Comparison of ENCODE assay signal across 8 cellular contexts in the genomic region with DNA sequence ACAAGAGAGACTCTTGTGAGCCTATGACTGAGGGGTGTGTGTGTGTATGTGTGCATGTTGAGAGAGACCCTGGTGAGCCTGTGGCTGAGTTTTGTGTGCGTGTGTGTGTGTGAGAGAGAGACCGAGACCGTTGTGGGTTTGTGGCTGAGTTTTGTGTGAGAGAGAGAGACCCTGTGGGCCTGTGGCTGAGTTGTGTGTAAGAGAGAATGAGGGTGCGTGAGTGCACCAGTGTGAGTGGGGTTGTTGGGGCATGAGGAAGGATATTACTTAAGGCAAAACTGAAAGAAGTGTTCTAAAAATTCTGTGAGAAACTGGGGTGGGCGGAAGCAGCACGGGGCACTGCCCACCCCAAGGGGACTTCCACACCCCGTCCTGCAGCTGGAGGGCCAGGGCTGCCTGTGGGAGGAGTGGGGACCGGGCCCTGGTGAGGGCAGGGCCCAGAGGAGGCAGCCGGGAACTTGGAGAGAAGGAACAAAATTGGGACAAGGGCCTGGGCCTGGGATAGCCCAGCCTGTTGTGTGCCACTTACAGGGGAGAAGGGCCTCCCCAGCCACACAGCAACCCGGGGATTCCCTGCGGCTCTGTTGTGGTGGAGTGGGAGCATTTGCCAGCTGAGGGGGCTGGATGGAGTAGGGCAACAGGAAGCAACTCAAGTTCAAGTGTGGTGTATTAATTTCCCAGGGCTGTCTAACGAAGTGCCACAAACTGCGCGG. TPM values are rescaled to one million over a fixed set of nuclear protein-coding genes. Genes with fewer than 3 reads are reported as not detected.
DNase-seq lines count a peak whose midpoint lies in the region; ATAC-seq and TF ChIP-seq lines count a peak whose summit lies in the region.

No MANE protein-coding gene starts in this region.

- no peaks in the 10 kb centered on the region for H3K27me3 Mint-ChIP-seq in naive thymus-derived CD8-positive, alpha-beta T cell
- H3K27me3 Mint-ChIP-seq in type B pancreatic cell = no peaks in the 10 kb centered on the region

- peak overlapping the region; percentile 85 for H3K9ac ChIP-seq in mammary epithelial cell (ENCODE audit: insufficient read depth, low read length)

- H3K4me1 Mint-ChIP-seq in naive thymus-derived CD8-positive, alpha-beta T cell = peaks cover 48 to 90% (median 81%) of the 10 kb centered on the region in 4 donors
- H3K4me1 Mint-ChIP-seq in type B pancreatic cell (ENCODE audit: unreplicated experiment) = peaks cover 53% of the 10 kb centered on the region

- H2AFZ ChIP-seq in mammary epithelial cell (ENCODE audit: low read depth, low read length) = peak overlapping the region; percentile 81

- DNase-seq in T-helper 22 cell (ENCODE audit: low read depth) (peak; percentile 76), mammary epithelial cell (peak; percentile 69), type B pancreatic cell (ENCODE audit: extremely low spot score, unreplicated experiment) (no peak), DMS 273 treated with DMSO at 0.1 percent for 48 hours (lab: John Stamatoyannopoulos, UW) (no peak), DMS114 treated with DMSO at 0.1 percent for 48 hours (lab: John Stamatoyannopoulos, UW; ENCODE audit: unreplicated experiment) (no peak)
- DNase-seq in naive thymus-derived CD8-positive, alpha-beta T cell = peak; percentile 51 to 88 (median 82)

- TF ChIP-seq CTCF in mammary epithelial cell (conservative IDR thresholded peaks at IDR 0.05 in 1 of 2, IDR thresholded peaks at IDR 0.05 in 1 of 2; ENCODE audit: extremely low read depth in 1 of 2, insufficient read depth in 1 of 2, low read depth in 1 of 2, low read length in 2 of 2) (no peak), type B pancreatic cell (conservative IDR thresholded peaks at IDR 0.05) (no peak)

- dilution Hi-C loops in mammary epithelial cell (cut with HindIII; ENCODE audit: low sequenced_read_pairs) = no loop called here

- no peaks in the 10 kb centered on the region for H4K20me1 ChIP-seq in mammary epithelial cell (ENCODE audit: insufficient read depth, low read length)

- no peaks in the 10 kb centered on the region for H3K36me3 ChIP-seq in mammary epithelial cell (ENCODE audit: insufficient read depth, low read length)

- peak overlapping the region; percentile 59 for H3K4me2 ChIP-seq in mammary epithelial cell (ENCODE audit: insufficient read depth, low read depth, low read length)

- peak overlapping the region; percentile 72 to 98 (median 88) for H3K4me3 Mint-ChIP-seq in naive thymus-derived CD8-positive, alpha-beta T cell
- no peak overlapping the region for H3K4me3 Mint-ChIP-seq in type B pancreatic cell

- ATAC-seq in GM19023 (IDR thresholded peaks at IDR 0.05; ENCODE audit: unreplicated experiment) (peak; percentile 56), HG03060 (IDR thresholded peaks at IDR 0.05; ENCODE audit: low read depth, unreplicated experiment) (peak; percentile 37)
- peak; percentile 70 to 82 for ATAC-seq in naive thymus-derived CD8-positive, alpha-beta T cell

- peak overlapping the region; percentile 75 for H3K27ac ChIP-seq in mammary epithelial cell (ENCODE audit: insufficient read depth, low read depth, low read length)

- no peaks in the 10 kb centered on the region for H3K27me3 ChIP-seq in mammary epithelial cell (ENCODE audit: insufficient read depth, low read length)

- POLR2A ChIA-PET in naive thymus-derived CD8-positive, alpha-beta T cell (lab: Charles Lee) = interaction anchor here (0.7 to 5.7 kb wide), 10 partner anchors 9 to 62 kb away, joined by 3 to 93 read pairs (median 4); a partner anchor contains a TSS

- H3K27ac Mint-ChIP-seq in naive thymus-derived CD8-positive, alpha-beta T cell = peak overlapping the region; percentile 91 to 100 (median 97)
- H3K27ac Mint-ChIP-seq in type B pancreatic cell = peak overlapping the region; percentile 90

- intact Hi-C loops in mammary epithelial cell (cut with micrococcal nuclease) = no loop called here

- no TSS peak for BruUV-seq in mammary epithelial cell (replicated peaks; lab: Mats Ljungman, UMichigan)

- in situ Hi-C loops in mammary epithelial cell (cut with MboI; ENCODE audit: low sequenced_read_pairs in 2 of 2) = no loop called here

- H3K9me3 ChIP-seq in mammary epithelial cell (replicated peaks; ENCODE audit: insufficient read depth, low read length) = no peaks in the 10 kb centered on the region

- H3K79me2 ChIP-seq in mammary epithelial cell (ENCODE audit: insufficient read depth, low read length) = peaks cover 48% of the 10 kb centered on the region

- WGBS in mammary epithelial cell (ENCODE audit: low coverage, missing lambda C conversion rate) = 22% methylated on average over 8 of the region's 14 CpGs

- H3K4me1 ChIP-seq in mammary epithelial cell (ENCODE audit: insufficient read depth, low read length) = peaks cover 65% of the 10 kb centered on the region

- CTCF ChIA-PET in mammary epithelial cell (lab: Charles Lee; ENCODE audit: low non-redundant PET) = no interaction called here

- H3K9me3 Mint-ChIP-seq in naive thymus-derived CD8-positive, alpha-beta T cell = no peaks in the 10 kb centered on the region
- no peaks in the 10 kb centered on the region for H3K9me3 Mint-ChIP-seq in type B pancreatic cell

- H3K4me3 ChIP-seq in mammary epithelial cell (replicated peaks in 1 of 3; ENCODE audit: insufficient read depth in 1 of 3, low read depth in 2 of 3, low read length in 3 of 3) = peak overlapping the region in 2 of 3 experiments; percentile 9 to 16

- H3K36me3 Mint-ChIP-seq in naive thymus-derived CD8-positive, alpha-beta T cell = peaks cover 0 to 24% (median 0%) of the 10 kb centered on the region in 3 donors
- no peaks in the 10 kb centered on the region for H3K36me3 Mint-ChIP-seq in type B pancreatic cell

RNA-seq across cellular contexts. Expression of a gene that starts 22.0 kb away (rescaled TPM):
- total RNA-seq in mammary epithelial cell = 10 to 100 TPM; 17.4 to 33.8 TPM
- 8.6 TPM for polyA plus RNA-seq in mammary epithelial cell
- 24.3 TPM for polyA minus RNA-seq in mammary epithelial cell
- total RNA-seq in naive thymus-derived CD8-positive, alpha-beta T cell = 10 to 100 TPM; 72.2 to 72.6 TPM
- polyA plus RNA-seq in naive thymus-derived CD8-positive, alpha-beta T cell = 10 to 100 TPM; 13.8 to 32.9 (median 26.7) TPM
- total RNA-seq in type B pancreatic cell (ENCODE audit: low replicate concordance) = 5.4 and 21.3 TPM in 2 replicates

Comparison
In these comparisons a context has a peak if more than half of its experiments do, and no peak if none do; other contexts are left out.
1. DNase-seq: peak in T-helper 22 cell (single experiment), mammary epithelial cell (single experiment) and naive thymus-derived CD8-positive, alpha-beta T cell (10 of 10); none in type B pancreatic cell (single experiment), DMS 273 treated with DMSO at 0.1 percent for 48 hours (single experiment) and DMS114 treated with DMSO at 0.1 percent for 48 hours (single experiment).
2. Peak in every context shown above with its lines, with median percentiles within 50 percentile points of each other: ATAC-seq.